Comparison of ENCODE assay signal across 5 cellular contexts in genomic region chr21:36476541-36476940, GRCh38. TPM values are rescaled to one million over a fixed set of nuclear protein-coding genes. Genes with fewer than 3 reads are reported as not detected.
"Had no signal": no experiment of that assay in that cellular context is flagged by ENCODE, and none has a peak within 500 bp of the region (broad histone marks: within the 10 kb centered on the region; RNA-seq: fewer than 3 reads in every experiment).

No MANE protein-coding gene starts in this region.

RNA-seq across cellular contexts. Expression of gene CLDN14, which starts 3.4 kb away (rescaled TPM):
- total RNA-seq: GM23338, H1, H9, HT-29 had no signal
- polyA plus RNA-seq: GM23338, IgD-negative memory B cell had no signal
